In the genomic region with DNA sequence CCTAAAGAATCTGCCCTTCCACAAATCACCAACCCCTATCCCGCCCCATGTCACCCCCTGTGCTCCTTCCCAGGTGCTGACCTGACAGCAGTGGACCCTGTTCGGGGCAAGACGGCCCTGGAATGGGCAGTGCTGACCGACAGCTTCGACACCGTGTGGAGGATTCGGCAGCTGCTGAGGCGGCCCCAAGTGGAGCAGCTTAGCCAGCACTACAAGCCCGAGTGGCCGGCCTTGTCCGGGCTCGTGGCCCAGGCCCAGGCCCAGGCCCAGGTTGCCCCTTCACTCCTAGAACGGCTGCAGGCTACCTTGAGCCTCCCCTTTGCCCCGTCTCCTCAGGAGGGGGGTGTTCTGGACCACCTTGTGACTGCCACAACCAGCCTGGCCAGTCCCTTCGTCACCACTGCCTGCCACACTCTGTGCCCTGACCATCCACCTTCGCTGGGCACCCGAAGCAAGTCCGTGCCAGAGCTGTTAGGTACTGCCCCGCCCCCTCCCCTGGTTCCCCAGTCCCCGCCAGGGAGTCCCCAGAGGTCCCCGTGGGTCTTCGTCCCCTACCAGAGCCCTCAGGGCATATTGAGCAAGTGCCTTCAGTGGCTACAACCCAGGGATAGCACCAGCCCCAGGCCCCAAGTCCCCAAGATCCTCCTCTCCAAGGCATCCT, we compare ENCODE assay signal across 24 cellular contexts. TPM values are rescaled to one million over a fixed set of nuclear protein-coding genes. Genes with fewer than 3 reads are reported as not detected.
"Had no signal": no experiment of that assay in that cellular context is flagged by ENCODE, and none has a peak within 500 bp of the region (broad histone marks: within the 10 kb centered on the region; RNA-seq: fewer than 3 reads in every experiment).

No MANE protein-coding gene starts in this region.

- ATAC-seq: activated CD8-positive, alpha-beta memory T cell treated with anti-CD3 and anti-CD28 coated beads, Interleukin-2, amount 10 ng/mL, durations not matched to agents 7 days and 5 days; activated T-helper 17 cell treated with anti-CD3 and anti-CD28 coated beads, Interleukin-2, amount 50 U/mL, for 72 hours; effector memory CD8-positive, alpha-beta T cell; left ventricle myocardium superior; naive thymus-derived CD4-positive, alpha-beta T cell; pancreas; stimulated activated memory B cell treated with anti-CD40 and anti-IgM and Interleukin-4, amounts not matched to agents 10 μg/mL and 1 μg/mL and 100 μg/mL, for 72 hours had no signal

- H3K36me3 ChIP-seq: neural progenitor cell, pancreas, spleen, upper lobe of left lung had no signal

- H3K27me3 Mint-ChIP-seq: activated naive CD8-positive, alpha-beta T cell treated with anti-CD3 and anti-CD28 coated beads for 36 hours had no signal

- H3K36me3 Mint-ChIP-seq: activated CD8-positive, alpha-beta memory T cell treated with anti-CD3 and anti-CD28 coated beads, Interleukin-2, amount 10 ng/mL, durations not matched to agents 7 days and 5 days; activated naive CD8-positive, alpha-beta T cell treated with anti-CD3 and anti-CD28 coated beads for 36 hours; neural progenitor cell; stimulated activated memory B cell treated with anti-CD40 and anti-IgM and Interleukin-4, amounts not matched to agents 10 μg/mL and 1 μg/mL and 100 μg/mL, for 72 hours had no signal

- H3K4me3 Mint-ChIP-seq: activated CD4-positive, alpha-beta memory T cell treated with anti-CD3 and anti-CD28 coated beads, Interleukin-2, amount 10 ng/mL, durations not matched to agents 7 days and 5 days; activated CD8-positive, alpha-beta memory T cell treated with anti-CD3 and anti-CD28 coated beads, Interleukin-2, amount 10 ng/mL, durations not matched to agents 7 days and 5 days; activated naive CD8-positive, alpha-beta T cell treated with anti-CD3 and anti-CD28 coated beads for 36 hours; activated T-helper 17 cell treated with anti-CD3 and anti-CD28 coated beads, Interleukin-2, amount 50 U/mL, for 72 hours; effector memory CD8-positive, alpha-beta T cell; naive thymus-derived CD4-positive, alpha-beta T cell; neural progenitor cell; stimulated activated memory B cell treated with anti-CD40 and anti-IgM and Interleukin-4, amounts not matched to agents 10 μg/mL and 1 μg/mL and 100 μg/mL, for 72 hours; T-helper 2 cell treated with Interferon-gamma antibody and Interleukin-4, amounts not matched to agents 5 μg/mL and 100 μg/mL, for 36 hours had no signal

- H3K27ac ChIP-seq: neural progenitor cell, pancreas, spleen, testis, upper lobe of left lung had no signal

- H2AFZ ChIP-seq: neural progenitor cell had no signal

- H3K9me3 Mint-ChIP-seq: activated CD4-positive, alpha-beta memory T cell treated with anti-CD3 and anti-CD28 coated beads, Interleukin-2, amount 10 ng/mL, durations not matched to agents 7 days and 5 days; activated naive CD8-positive, alpha-beta T cell treated with anti-CD3 and anti-CD28 coated beads for 36 hours; activated T-helper 17 cell treated with anti-CD3 and anti-CD28 coated beads, Interleukin-2, amount 50 U/mL, for 72 hours; effector memory CD8-positive, alpha-beta T cell; naive thymus-derived CD4-positive, alpha-beta T cell; neural progenitor cell; stimulated activated memory B cell treated with anti-CD40 and anti-IgM and Interleukin-4, amounts not matched to agents 10 μg/mL and 1 μg/mL and 100 μg/mL, for 72 hours had no signal

- DNase-seq: activated CD4-positive, alpha-beta memory T cell treated with anti-CD3 and anti-CD28 coated beads, Interleukin-2, amount 10 ng/mL, durations not matched to agents 7 days and 5 days; activated CD4-positive, alpha-beta T cell treated with anti-CD3 and anti-CD28 coated beads for 48 hours; activated CD4-positive, CD25-positive, alpha-beta regulatory T cell; activated CD8-positive, alpha-beta memory T cell treated with anti-CD3 and anti-CD28 coated beads, Interleukin-2, amount 10 ng/mL, durations not matched to agents 7 days and 5 days; activated naive CD4-positive, alpha-beta T cell; activated naive CD8-positive, alpha-beta T cell treated with anti-CD3 and anti-CD28 coated beads for 36 hours; activated T-cell treated with anti-CD3 and anti-CD28 coated beads, Interleukin-2, amount 50 U/mL, for 1 hour; amniotic stem cell; effector memory CD8-positive, alpha-beta T cell; hypothalamus; left ventricle myocardium superior; naive thymus-derived CD4-positive, alpha-beta T cell; spleen; stimulated activated CD4-positive, alpha-beta T cell treated with anti-CD3 and anti-CD28 coated beads, Interleukin-4, amount 100 ng/mL, for 4 hours; testis had no signal

- H3K4me3 ChIP-seq: neural progenitor cell, pancreas, spleen, testis, upper lobe of left lung had no signal

- H3K4me2 ChIP-seq: neural progenitor cell had no signal

- H3K9me3 ChIP-seq: pancreas, spleen, testis, upper lobe of left lung had no signal

- H3K27ac Mint-ChIP-seq: activated CD4-positive, alpha-beta memory T cell treated with anti-CD3 and anti-CD28 coated beads, Interleukin-2, amount 10 ng/mL, durations not matched to agents 7 days and 5 days; activated CD8-positive, alpha-beta memory T cell treated with anti-CD3 and anti-CD28 coated beads, Interleukin-2, amount 10 ng/mL, durations not matched to agents 7 days and 5 days; activated naive CD8-positive, alpha-beta T cell treated with anti-CD3 and anti-CD28 coated beads for 36 hours; activated T-helper 17 cell treated with anti-CD3 and anti-CD28 coated beads, Interleukin-2, amount 50 U/mL, for 72 hours; effector memory CD8-positive, alpha-beta T cell; neural progenitor cell; stimulated activated memory B cell treated with anti-CD40 and anti-IgM and Interleukin-4, amounts not matched to agents 10 μg/mL and 1 μg/mL and 100 μg/mL, for 72 hours; T-helper 2 cell treated with Interferon-gamma antibody and Interleukin-4, amounts not matched to agents 5 μg/mL and 100 μg/mL, for 36 hours had no signal

- H3K4me1 ChIP-seq: testis had no signal

- H3K9ac ChIP-seq: neural progenitor cell had no signal

- H3K27me3 ChIP-seq: spleen, testis, upper lobe of left lung had no signal

RNA-seq across cellular contexts. Expression of gene ANKRD33, which starts 2.7 kb away (rescaled TPM):
- total RNA-seq: activated CD4-positive, alpha-beta memory T cell treated with anti-CD3 and anti-CD28 coated beads, Interleukin-2, amount 10 ng/mL, durations not matched to agents 7 days and 5 days; activated CD8-positive, alpha-beta memory T cell treated with anti-CD3 and anti-CD28 coated beads, Interleukin-2, amount 10 ng/mL, durations not matched to agents 7 days and 5 days; activated naive CD8-positive, alpha-beta T cell treated with anti-CD3 and anti-CD28 coated beads for 36 hours; activated T-helper 17 cell treated with anti-CD3 and anti-CD28 coated beads, Interleukin-2, amount 50 U/mL, for 72 hours; fibroblast of villous mesenchyme; kidney epithelial cell; left ventricle myocardium superior; mucosa of gallbladder; naive thymus-derived CD4-positive, alpha-beta T cell; pancreas; spleen; upper lobe of left lung had no signal
- polyA plus RNA-seq: naive thymus-derived CD4-positive, alpha-beta T cell; pancreas; spleen had no signal

RNA-seq across cellular contexts. Expression of gene ACVRL1, which starts 16.7 kb away (rescaled TPM):
- total RNA-seq: activated CD4-positive, alpha-beta memory T cell treated with anti-CD3 and anti-CD28 coated beads, Interleukin-2, amount 10 ng/mL, durations not matched to agents 7 days and 5 days; activated CD8-positive, alpha-beta memory T cell treated with anti-CD3 and anti-CD28 coated beads, Interleukin-2, amount 10 ng/mL, durations not matched to agents 7 days and 5 days; activated naive CD8-positive, alpha-beta T cell treated with anti-CD3 and anti-CD28 coated beads for 36 hours; activated T-helper 17 cell treated with anti-CD3 and anti-CD28 coated beads, Interleukin-2, amount 50 U/mL, for 72 hours had no signal
- polyA plus RNA-seq: naive thymus-derived CD4-positive, alpha-beta T cell had no signal
